ENCODE assay signal across 9 cellular contexts in genomic region chr10:75773139-75773801, GRCh38.
DNase-seq lines count a peak whose midpoint lies in the region; ATAC-seq and TF ChIP-seq lines count a peak whose summit lies in the region.
"Had no signal": no experiment of that assay in that cellular context is flagged by ENCODE, and none has a peak within 500 bp of the region (broad histone marks: within the 10 kb centered on the region; RNA-seq: fewer than 3 reads in every experiment).

No MANE protein-coding gene starts in this region.

- DNase-seq in activated CD8-positive, alpha-beta T cell treated with anti-CD3 and anti-CD28 coated beads for 36 hours = no peak
- DNase-seq in activated CD8-positive, alpha-beta T cell treated with anti-CD3 and anti-CD28 coated beads, Interleukin-2, amount 10 ng/mL, durations not matched to agents 7 days and 5 days = no peak
- no peak for DNase-seq in WTC11 (ENCODE audit: low spot score)
- no peak for DNase-seq in left ventricle myocardium superior
- peak; percentile 90 for DNase-seq in stromal cell of bone marrow (ENCODE audit: low read depth)
- DNase-seq in testis = no peak
- DNase-seq in sciatic nerve (ENCODE audit: low spot score) = no peak
- DNase-seq: NCI-H2171 had no signal

- no peak for TF ChIP-seq POLR2A in testis (IDR thresholded peaks at IDR 0.05)

- H3K4me3 Mint-ChIP-seq in activated CD8-positive, alpha-beta T cell treated with anti-CD3 and anti-CD28 coated beads for 36 hours = peak overlapping the region; percentile 17
- H3K4me3 Mint-ChIP-seq in activated CD8-positive, alpha-beta T cell treated with anti-CD3 and anti-CD28 coated beads, Interleukin-2, amount 10 ng/mL, durations not matched to agents 7 days and 5 days = no peak overlapping the region
- H3K4me3 Mint-ChIP-seq in WTC11 = no peak overlapping the region

- WGBS in testis, 2 donors = 85 to 86% methylated on average over 5 of the region's 5 CpGs

- CTCF ChIA-PET in activated CD8-positive, alpha-beta T cell treated with anti-CD3 and anti-CD28 coated beads for 36 hours (lab: Charles Lee) = no interaction called here
- CTCF ChIA-PET in activated CD8-positive, alpha-beta T cell treated with anti-CD3 and anti-CD28 coated beads, Interleukin-2, amount 10 ng/mL, durations not matched to agents 7 days and 5 days (lab: Charles Lee) = no interaction called here
- CTCF ChIA-PET in WTC11 (lab: Charles Lee) = no interaction called here

- no peaks in the 10 kb centered on the region for H3K9me3 Mint-ChIP-seq in activated CD8-positive, alpha-beta T cell treated with anti-CD3 and anti-CD28 coated beads for 36 hours
- H3K9me3 Mint-ChIP-seq in activated CD8-positive, alpha-beta T cell treated with anti-CD3 and anti-CD28 coated beads, Interleukin-2, amount 10 ng/mL, durations not matched to agents 7 days and 5 days (ENCODE audit: insufficient read depth) = no peaks in the 10 kb centered on the region
- H3K9me3 Mint-ChIP-seq in WTC11 = no peaks in the 10 kb centered on the region

- no peaks in the 10 kb centered on the region for H3K4me1 ChIP-seq in testis

- H3K36me3 ChIP-seq in testis (ENCODE audit: low read depth, missing control alignments) = no peaks in the 10 kb centered on the region

- no peak overlapping the region for H3K4me3 ChIP-seq in testis

- POLR2A ChIA-PET in activated CD8-positive, alpha-beta T cell treated with anti-CD3 and anti-CD28 coated beads for 36 hours (lab: Charles Lee) = no interaction called here
- POLR2A ChIA-PET in activated CD8-positive, alpha-beta T cell treated with anti-CD3 and anti-CD28 coated beads, Interleukin-2, amount 10 ng/mL, durations not matched to agents 7 days and 5 days (lab: Charles Lee) = no interaction called here
- POLR2A ChIA-PET in WTC11 (lab: Charles Lee) = no interaction called here

- H3K36me3 Mint-ChIP-seq in activated CD8-positive, alpha-beta T cell treated with anti-CD3 and anti-CD28 coated beads for 36 hours (ENCODE audit: low read depth) = no peaks in the 10 kb centered on the region
- peaks cover 5% of the 10 kb centered on the region for H3K36me3 Mint-ChIP-seq in activated CD8-positive, alpha-beta T cell treated with anti-CD3 and anti-CD28 coated beads, Interleukin-2, amount 10 ng/mL, durations not matched to agents 7 days and 5 days (ENCODE audit: low read depth)
- no peaks in the 10 kb centered on the region for H3K36me3 Mint-ChIP-seq in WTC11

- no peak overlapping the region for H3K27ac Mint-ChIP-seq in activated CD8-positive, alpha-beta T cell treated with anti-CD3 and anti-CD28 coated beads for 36 hours
- no peak overlapping the region for H3K27ac Mint-ChIP-seq in activated CD8-positive, alpha-beta T cell treated with anti-CD3 and anti-CD28 coated beads, Interleukin-2, amount 10 ng/mL, durations not matched to agents 7 days and 5 days
- no peak overlapping the region for H3K27ac Mint-ChIP-seq in WTC11

- no peaks in the 10 kb centered on the region for H3K9me3 ChIP-seq in testis

- H3K27me3 ChIP-seq in testis = no peaks in the 10 kb centered on the region

- H3K27ac ChIP-seq in testis = no peak overlapping the region

- ATAC-seq in activated CD8-positive, alpha-beta T cell treated with anti-CD3 and anti-CD28 coated beads for 36 hours = no peak
- no peak for ATAC-seq in activated CD8-positive, alpha-beta T cell treated with anti-CD3 and anti-CD28 coated beads, Interleukin-2, amount 10 ng/mL, durations not matched to agents 7 days and 5 days
- no peak for ATAC-seq in WTC11
- peak; percentile 32 for ATAC-seq in left ventricle myocardium superior
- no peak for ATAC-seq in HG03097 (IDR thresholded peaks at IDR 0.05; ENCODE audit: low FRiP score, unreplicated experiment)
- no peak for ATAC-seq in sciatic nerve

- H3K27me3 Mint-ChIP-seq in activated CD8-positive, alpha-beta T cell treated with anti-CD3 and anti-CD28 coated beads for 36 hours = peaks cover 2% of the 10 kb centered on the region
- no peaks in the 10 kb centered on the region for H3K27me3 Mint-ChIP-seq in activated CD8-positive, alpha-beta T cell treated with anti-CD3 and anti-CD28 coated beads, Interleukin-2, amount 10 ng/mL, durations not matched to agents 7 days and 5 days (ENCODE audit: low read depth)
- H3K27me3 Mint-ChIP-seq in WTC11 (ENCODE audit: low read depth) = no peaks in the 10 kb centered on the region; the same call in 1 of the 2 replicates

- TF ChIP-seq CTCF in activated CD8-positive, alpha-beta T cell treated with anti-CD3 and anti-CD28 coated beads for 36 hours (IDR thresholded peaks at IDR 0.05) = no peak
- TF ChIP-seq CTCF in WTC11 (IDR thresholded peaks at IDR 0.05) (no peak), testis (IDR thresholded peaks at IDR 0.05) (no peak)

- intact Hi-C loops in activated CD8-positive, alpha-beta T cell treated with anti-CD3 and anti-CD28 coated beads for 36 hours (cut with micrococcal nuclease) = no loop called here
- intact Hi-C loops in left ventricle myocardium superior (cut with micrococcal nuclease) = no loop called here
- intact Hi-C loops in testis (cut with DNase I; ENCODE audit: low total_unique reads) = no loop called here
- intact Hi-C loops in sciatic nerve (cut with DNase I) = no loop called here

- H3K4me1 Mint-ChIP-seq in activated CD8-positive, alpha-beta T cell treated with anti-CD3 and anti-CD28 coated beads for 36 hours (ENCODE audit: low read depth) = peaks cover 18% of the 10 kb centered on the region
- peaks cover 14% of the 10 kb centered on the region for H3K4me1 Mint-ChIP-seq in activated CD8-positive, alpha-beta T cell treated with anti-CD3 and anti-CD28 coated beads, Interleukin-2, amount 10 ng/mL, durations not matched to agents 7 days and 5 days (ENCODE audit: low read depth)
- peaks cover 4% of the 10 kb centered on the region; the same call in 1 of the 2 replicates for H3K4me1 Mint-ChIP-seq in WTC11

TF ChIP-seq in WTC11, 78 proteins besides CTCF, POLR2A, EP300 and RAD21:
- TF ChIP-seq SMAD4 (CRISPR knock-in tag; IDR thresholded peaks at IDR 0.05) (no peak), STAT6 (CRISPR knock-in tag; conservative IDR thresholded peaks at IDR 0.05; ENCODE audit: low read depth) (no peak), GABPB1 (CRISPR knock-in tag; IDR thresholded peaks at IDR 0.05) (0 out of 2 replicates have a peak, but pooled peaks have one; percentile 41), USF2 (CRISPR knock-in tag; IDR thresholded peaks at IDR 0.05) (no peak), RELA (CRISPR knock-in tag; IDR thresholded peaks at IDR 0.05; ENCODE audit: borderline replicate concordance) (no peak), ZSCAN18 (CRISPR knock-in tag; IDR thresholded peaks at IDR 0.05) (no peak)
- TF ChIP-seq, protein P1, sequence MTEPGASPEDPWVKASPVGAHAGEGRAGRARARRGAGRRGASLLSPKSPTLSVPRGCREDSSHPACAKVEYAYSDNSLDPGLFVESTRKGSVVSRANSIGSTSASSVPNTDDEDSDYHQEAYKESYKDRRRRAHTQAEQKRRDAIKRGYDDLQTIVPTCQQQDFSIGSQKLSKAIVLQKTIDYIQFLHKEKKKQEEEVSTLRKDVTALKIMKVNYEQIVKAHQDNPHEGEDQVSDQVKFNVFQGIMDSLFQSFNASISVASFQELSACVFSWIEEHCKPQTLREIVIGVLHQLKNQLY (CRISPR knock-in tag; IDR thresholded peaks at IDR 0.05) = no peak
TF ChIP-seq in WTC11: peak in this region for 1.
